8 cellular contexts compared by ENCODE assay signal in genomic region chr11:66727883-66728759, GRCh38. TPM values are rescaled to one million over a fixed set of nuclear protein-coding genes. Genes with fewer than 3 reads are reported as not detected.
DNase-seq lines count a peak whose midpoint lies in the region; ATAC-seq and TF ChIP-seq lines count a peak whose summit lies in the region.

No MANE protein-coding gene starts in this region.

- H3K4me1 ChIP-seq in GM23248 (ENCODE audit: insufficient read depth) (no peaks in the 10 kb centered on the region), iPS-15b (ENCODE audit: control insufficient read depth, insufficient read depth, low read length) (peaks cover 11% of the 10 kb centered on the region)

- in situ Hi-C loops in GM23248 (cut with MboI) = no loop called here

- no peaks in the 10 kb centered on the region for H3K9me3 Mint-ChIP-seq in activated T-helper 17 cell treated with anti-CD3 and anti-CD28 coated beads, Interleukin-2, amount 50 U/mL, for 72 hours
- H3K9me3 Mint-ChIP-seq in stimulated activated naive B cell treated with anti-CD40 and anti-IgM and Interleukin-4, amounts not matched to agents 10 μg/mL and 1 μg/mL and 100 μg/mL, for 72 hours = no peaks in the 10 kb centered on the region

- H3K36me3 ChIP-seq in GM23248 (ENCODE audit: low read depth) (no peaks in the 10 kb centered on the region), iPS-15b (ENCODE audit: control insufficient read depth, insufficient read depth, low read length) (no peaks in the 10 kb centered on the region)

- CTCF ChIA-PET in AG04449 (lab: Yijun Ruan, JAX) = interaction anchor here (1.0 to 1.7 kb wide), 2 partner anchors 11 to 33 kb away, joined by 3 to 5 read pairs; no protein-coding TSS in a partner anchor

- no peaks in the 10 kb centered on the region for H3K9me3 ChIP-seq in GM23248 (ENCODE audit: low read depth)
- no peaks in the 10 kb centered on the region for H3K9me3 ChIP-seq in iPS-15b (ENCODE audit: control insufficient read depth, insufficient read depth, low read length)

- H3F3A ChIP-seq in GM23248 (ENCODE audit: insufficient read depth) = no peaks in the 10 kb centered on the region

- peak overlapping the region; percentile 49 for H3K4me2 ChIP-seq in GM23248 (ENCODE audit: unreplicated experiment)

- H3K9me2 ChIP-seq in GM23248 (ENCODE audit: insufficient read depth) = no peaks in the 10 kb centered on the region

- H4K20me1 ChIP-seq in GM23248 (ENCODE audit: insufficient read depth) = no peaks in the 10 kb centered on the region

- WGBS in GM23248 (ENCODE audit: low coverage in 1 of 2, low lambda C conversion rate in 2 of 2, missing lambda C conversion rate in 2 of 2), 2 experiments = 4 to 33% methylated on average over 3 to 43 of the region's 128 CpGs

- H3K79me2 ChIP-seq in GM23248 (ENCODE audit: insufficient read depth) = no peaks in the 10 kb centered on the region

- H3K36me3 Mint-ChIP-seq in activated T-helper 17 cell treated with anti-CD3 and anti-CD28 coated beads, Interleukin-2, amount 50 U/mL, for 72 hours (ENCODE audit: low read depth) = peaks cover 8% of the 10 kb centered on the region
- H3K36me3 Mint-ChIP-seq in stimulated activated naive B cell treated with anti-CD40 and anti-IgM and Interleukin-4, amounts not matched to agents 10 μg/mL and 1 μg/mL and 100 μg/mL, for 72 hours = peaks cover 1 to 3% of the 10 kb centered on the region in 2 donors

- H3K4me3 ChIP-seq in AG04449 (ENCODE audit: low read depth, low read length) = peak overlapping the region; percentile 40
- peak overlapping the region; percentile 62 for H3K4me3 ChIP-seq in GM23248
- H3K4me3 ChIP-seq in iPS-15b (ENCODE audit: low read depth, low read length) = peak overlapping the region; percentile 82

- peak overlapping the region; percentile 75 for H3K4me3 Mint-ChIP-seq in activated T-helper 17 cell treated with anti-CD3 and anti-CD28 coated beads, Interleukin-2, amount 50 U/mL, for 72 hours
- peak overlapping the region; percentile 83 to 84 for H3K4me3 Mint-ChIP-seq in stimulated activated naive B cell treated with anti-CD40 and anti-IgM and Interleukin-4, amounts not matched to agents 10 μg/mL and 1 μg/mL and 100 μg/mL, for 72 hours

- H3K4me1 Mint-ChIP-seq in activated T-helper 17 cell treated with anti-CD3 and anti-CD28 coated beads, Interleukin-2, amount 50 U/mL, for 72 hours = peaks cover 10% of the 10 kb centered on the region
- peaks cover 16 to 25% of the 10 kb centered on the region in 2 donors for H3K4me1 Mint-ChIP-seq in stimulated activated naive B cell treated with anti-CD40 and anti-IgM and Interleukin-4, amounts not matched to agents 10 μg/mL and 1 μg/mL and 100 μg/mL, for 72 hours

- peaks cover 40% of the 10 kb centered on the region for H3K27me3 Mint-ChIP-seq in activated T-helper 17 cell treated with anti-CD3 and anti-CD28 coated beads, Interleukin-2, amount 50 U/mL, for 72 hours
- H3K27me3 Mint-ChIP-seq in stimulated activated naive B cell treated with anti-CD40 and anti-IgM and Interleukin-4, amounts not matched to agents 10 μg/mL and 1 μg/mL and 100 μg/mL, for 72 hours = peaks cover 31 to 33% of the 10 kb centered on the region in 2 donors

- H3K9ac ChIP-seq in GM23248 (no peak overlapping the region), iPS-15b (ENCODE audit: low read depth, low read length) (no peak overlapping the region)

- no peak overlapping the region for H3K27ac ChIP-seq in GM23248

- H3K27me3 ChIP-seq in GM23248 (replicated peaks; ENCODE audit: insufficient read depth) = peaks cover 80% of the 10 kb centered on the region
- H3K27me3 ChIP-seq in iPS-15b (ENCODE audit: control insufficient read depth, insufficient read depth, low read length) = peaks cover 45% of the 10 kb centered on the region

- no peak overlapping the region for H3K27ac Mint-ChIP-seq in activated T-helper 17 cell treated with anti-CD3 and anti-CD28 coated beads, Interleukin-2, amount 50 U/mL, for 72 hours
- H3K27ac Mint-ChIP-seq in stimulated activated naive B cell treated with anti-CD40 and anti-IgM and Interleukin-4, amounts not matched to agents 10 μg/mL and 1 μg/mL and 100 μg/mL, for 72 hours = peak overlapping the region; percentile 68

- peak; percentile 49 for ATAC-seq in activated T-helper 17 cell treated with anti-CD3 and anti-CD28 coated beads, Interleukin-2, amount 50 U/mL, for 72 hours (replicated peaks)
- ATAC-seq in stimulated activated naive B cell treated with anti-CD40 and anti-IgM and Interleukin-4, amounts not matched to agents 10 μg/mL and 1 μg/mL and 100 μg/mL, for 72 hours (replicated peaks) = peak; percentile 33 to 43
- no peak for ATAC-seq in GM19467 (IDR thresholded peaks at IDR 0.05; ENCODE audit: unreplicated experiment)

- POLR2A ChIA-PET in AG04449 (lab: Yijun Ruan, JAX) = interaction anchor here (0.7 kb wide), 1 partner anchor 70 kb away, joined by 3 read pairs; no protein-coding TSS in a partner anchor

- peak overlapping the region; percentile 59 for H2AFZ ChIP-seq in GM23248

- DNase-seq in AG04449 (ENCODE audit: low read depth, low spot score) (no peak), GM23248 (peak; percentile 26), OCI-M1 (lab: John Stamatoyannopoulos, UW) (no peak)
- no peak for DNase-seq in stimulated activated naive B cell treated with anti-CD40 and anti-IgM and Interleukin-4, amounts not matched to agents 10 μg/mL and 1 μg/mL and 100 μg/mL, for 72 hours
- DNase-seq in activated CD4-positive, alpha-beta T cell treated with anti-CD3 and anti-CD28 coated beads for 1 hour = no peak

- no peak for TF ChIP-seq CTCF in AG04449 (IDR thresholded peaks at IDR 0.05; ENCODE audit: insufficient read depth, low read length, missing control alignments)

RNA-seq across cellular contexts. Expression of gene SPTBN2, which starts 0.9 kb away (rescaled TPM):
- total RNA-seq in GM23248 (2014; rRNA removed; shearing (Covaris generic)) = 0.13 and 0.22 TPM in 2 replicates
- polyA plus RNA-seq in GM23248 (2016; fragmentation: Nextera tagmentation; extraction: Ambion mirVana) = 0.13 TPM in 1 of 2 replicates, not detected in the other
- total RNA-seq in activated T-helper 17 cell treated with anti-CD3 and anti-CD28 coated beads, Interleukin-2, amount 50 U/mL, for 72 hours = under 1 TPM; 0.37 to 0.45 TPM

RNA-seq across cellular contexts. Expression of gene RBM4B, which starts 50.4 kb away (rescaled TPM):
- 18.5 and 22.9 TPM in 2 replicates for total RNA-seq in GM23248 (2014; rRNA removed; shearing (Covaris generic))
- 23.2 and 23.4 TPM in 2 replicates for polyA plus RNA-seq in GM23248 (2016; fragmentation: Nextera tagmentation; extraction: Ambion mirVana)
- 10 to 100 TPM; 23.6 to 31.4 TPM for total RNA-seq in activated T-helper 17 cell treated with anti-CD3 and anti-CD28 coated beads, Interleukin-2, amount 50 U/mL, for 72 hours
